Comparison of ENCODE assay signal across 8 cellular contexts in genomic region chr21:42781150-42781980, GRCh38.
DNase-seq lines count a peak whose midpoint lies in the region; ATAC-seq and TF ChIP-seq lines count a peak whose summit lies in the region.

No MANE protein-coding gene starts in this region.

- H3K36me3 Mint-ChIP-seq in activated naive CD4-positive, alpha-beta T cell treated with anti-CD3 and anti-CD28 coated beads for 36 hours (ENCODE audit: low read depth): no peaks in the 10 kb centered on the region
- H3K36me3 Mint-ChIP-seq in activated CD8-positive, alpha-beta T cell treated with anti-CD3 and anti-CD28 coated beads for 36 hours (ENCODE audit: low read depth): no peaks in the 10 kb centered on the region

- H3K4me3 Mint-ChIP-seq in activated naive CD4-positive, alpha-beta T cell treated with anti-CD3 and anti-CD28 coated beads for 36 hours: peak overlapping the region; percentile 56
- no peak overlapping the region for H3K4me3 Mint-ChIP-seq in activated CD8-positive, alpha-beta T cell treated with anti-CD3 and anti-CD28 coated beads for 36 hours

- H3K9me3 Mint-ChIP-seq in activated naive CD4-positive, alpha-beta T cell treated with anti-CD3 and anti-CD28 coated beads for 36 hours: no peaks in the 10 kb centered on the region
- no peaks in the 10 kb centered on the region for H3K9me3 Mint-ChIP-seq in activated CD8-positive, alpha-beta T cell treated with anti-CD3 and anti-CD28 coated beads for 36 hours

- no peak overlapping the region for H3K27ac Mint-ChIP-seq in activated naive CD4-positive, alpha-beta T cell treated with anti-CD3 and anti-CD28 coated beads for 36 hours
- H3K27ac Mint-ChIP-seq in activated CD8-positive, alpha-beta T cell treated with anti-CD3 and anti-CD28 coated beads for 36 hours: no peak overlapping the region

- H3K27me3 Mint-ChIP-seq in activated naive CD4-positive, alpha-beta T cell treated with anti-CD3 and anti-CD28 coated beads for 36 hours (ENCODE audit: low read depth): peaks cover 3% of the 10 kb centered on the region
- H3K27me3 Mint-ChIP-seq in activated CD8-positive, alpha-beta T cell treated with anti-CD3 and anti-CD28 coated beads for 36 hours: no peaks in the 10 kb centered on the region

- peak; percentile 26 for DNase-seq in activated naive CD4-positive, alpha-beta T cell treated with anti-CD3 and anti-CD28 coated beads for 36 hours
- DNase-seq in activated naive CD4-positive, alpha-beta T cell treated with anti-CD3 and anti-CD28 coated beads, Interleukin-2, amount 50 U/mL, for 16 hours: no peak
- peak; percentile 12 for DNase-seq in activated CD8-positive, alpha-beta T cell treated with anti-CD3 and anti-CD28 coated beads for 36 hours
- DNase-seq in kidney tubule cell (ENCODE audit: low spot score) (peak; percentile 25), superior temporal gyrus (ENCODE audit: extremely low spot score) (peak; percentile 45), mesenteric fat pad (ENCODE audit: low spot score) (no peak)
- DNase-seq in activated effector memory CD4-positive, alpha-beta T cell treated with Interleukin-2 at 50 U/mL for 16 hours: no peak

- ATAC-seq in activated CD8-positive, alpha-beta T cell treated with anti-CD3 and anti-CD28 coated beads for 36 hours: no peak
- ATAC-seq in HG02840 (IDR thresholded peaks at IDR 0.05; ENCODE audit: low FRiP score, unreplicated experiment): no peak

- intact Hi-C loops in activated naive CD4-positive, alpha-beta T cell treated with anti-CD3 and anti-CD28 coated beads for 36 hours (cut with micrococcal nuclease): loop anchor here (10.0 kb wide), 1 partner anchor 97 kb away; no protein-coding TSS in a partner anchor
- intact Hi-C loops in activated CD8-positive, alpha-beta T cell treated with anti-CD3 and anti-CD28 coated beads for 36 hours (cut with micrococcal nuclease): no loop called here

- POLR2A ChIA-PET in activated CD8-positive, alpha-beta T cell treated with anti-CD3 and anti-CD28 coated beads for 36 hours (lab: Charles Lee): interaction anchor here (0.7 to 1.1 kb wide), 2 partner anchors 52 to 128 kb away, joined by 3 read pairs; partner anchors contain the start of gene PDE9A

- no peak for TF ChIP-seq CTCF in activated CD8-positive, alpha-beta T cell treated with anti-CD3 and anti-CD28 coated beads for 36 hours (IDR thresholded peaks at IDR 0.05)

- CTCF ChIA-PET in activated naive CD4-positive, alpha-beta T cell treated with anti-CD3 and anti-CD28 coated beads for 36 hours (lab: Charles Lee): interaction anchor here (0.7 to 2.0 kb wide), 4 partner anchors 37 to 270 kb away, joined by 3 to 8 read pairs (median 4); no protein-coding TSS in a partner anchor
- CTCF ChIA-PET in activated CD8-positive, alpha-beta T cell treated with anti-CD3 and anti-CD28 coated beads for 36 hours (lab: Charles Lee): interaction anchor here (0.8 kb wide), 1 partner anchor 37 kb away, joined by 3 read pairs; no protein-coding TSS in a partner anchor

- peaks cover 41% of the 10 kb centered on the region for H3K4me1 Mint-ChIP-seq in activated naive CD4-positive, alpha-beta T cell treated with anti-CD3 and anti-CD28 coated beads for 36 hours (ENCODE audit: low read depth)
- H3K4me1 Mint-ChIP-seq in activated CD8-positive, alpha-beta T cell treated with anti-CD3 and anti-CD28 coated beads for 36 hours (ENCODE audit: low read depth): peaks cover 31% of the 10 kb centered on the region

Comparison
In these comparisons a context has a peak if more than half of its experiments do, and no peak if none do; other contexts are left out.
1. DNase-seq: peak in activated naive CD4-positive, alpha-beta T cell treated with anti-CD3 and anti-CD28 coated beads for 36 hours (single experiment), activated CD8-positive, alpha-beta T cell treated with anti-CD3 and anti-CD28 coated beads for 36 hours (single experiment), kidney tubule cell (single experiment) and superior temporal gyrus (single experiment); none in activated naive CD4-positive, alpha-beta T cell treated with anti-CD3 and anti-CD28 coated beads, Interleukin-2, amount 50 U/mL, for 16 hours (single experiment), mesenteric fat pad (single experiment) and activated effector memory CD4-positive, alpha-beta T cell treated with Interleukin-2 at 50 U/mL for 16 hours (single experiment).